In the genomic region with DNA sequence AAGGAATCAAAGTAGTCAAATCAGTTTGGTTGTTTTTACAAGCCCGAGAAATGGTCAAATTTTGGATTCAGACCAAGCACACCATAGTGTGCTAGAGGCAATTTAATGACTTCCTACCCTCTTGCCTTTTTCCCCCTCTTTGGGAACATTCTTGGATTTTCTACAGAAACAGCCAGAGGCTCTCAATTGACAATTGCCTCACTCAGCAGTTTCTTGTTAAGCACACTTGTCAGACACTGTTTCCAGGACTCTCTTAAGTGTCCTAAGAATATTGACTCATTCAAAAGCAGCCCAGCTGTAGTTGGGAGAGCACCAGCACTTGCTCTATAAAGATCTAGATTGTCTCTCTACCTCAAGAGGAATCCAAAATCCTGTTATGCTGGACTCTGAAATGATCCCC, we compare ENCODE assay signal across 2 cellular contexts.
TF ChIP-seq lines count a peak whose summit lies in the region.

No MANE protein-coding gene starts in this region.

TF ChIP-seq in HepG2, 621 proteins besides CTCF, POLR2A, EP300 and RAD21:
- TF ChIP-seq, protein P1, sequence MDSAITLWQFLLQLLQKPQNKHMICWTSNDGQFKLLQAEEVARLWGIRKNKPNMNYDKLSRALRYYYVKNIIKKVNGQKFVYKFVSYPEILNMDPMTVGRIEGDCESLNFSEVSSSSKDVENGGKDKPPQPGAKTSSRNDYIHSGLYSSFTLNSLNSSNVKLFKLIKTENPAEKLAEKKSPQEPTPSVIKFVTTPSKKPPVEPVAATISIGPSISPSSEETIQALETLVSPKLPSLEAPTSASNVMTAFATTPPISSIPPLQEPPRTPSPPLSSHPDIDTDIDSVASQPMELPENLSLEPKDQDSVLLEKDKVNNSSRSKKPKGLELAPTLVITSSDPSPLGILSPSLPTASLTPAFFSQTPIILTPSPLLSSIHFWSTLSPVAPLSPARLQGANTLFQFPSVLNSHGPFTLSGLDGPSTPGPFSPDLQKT (CRISPR knock-in tag; IDR thresholded peaks at IDR 0.05; ENCODE audit: borderline replicate concordance), result no peak
- peak; percentile 81 to 89 for TF ChIP-seq MAFK (conservative IDR thresholded peaks at IDR 0.05 in 1 of 2, IDR thresholded peaks at IDR 0.05 in 1 of 2; ENCODE audit: low read length in 2 of 2)
- TF ChIP-seq MAFF (IDR thresholded peaks at IDR 0.05; ENCODE audit: low read depth, low read length), result peak; percentile 81
- TF ChIP-seq MEIS1 (CRISPR knock-in tag; IDR thresholded peaks at IDR 0.05; ENCODE audit: borderline replicate concordance), result no peak

TF ChIP-seq in K562, 482 proteins besides CTCF, POLR2A, EP300 and RAD21:
- TF ChIP-seq MAFF (IDR thresholded peaks at IDR 0.05; ENCODE audit: low read length) (peak; percentile 49), PTRF (tag; IDR thresholded peaks at IDR 0.05) (no peak), ZNF316 (IDR thresholded peaks at IDR 0.05) (peak; percentile 82), ARID2 (IDR thresholded peaks at IDR 0.05) (no peak), MAFG (tag; conservative IDR thresholded peaks at IDR 0.05) (peak; percentile 50; the same call in 1 of the 2 replicates), MAFK (IDR thresholded peaks at IDR 0.05; ENCODE audit: low read length) (peak; percentile 55; the same call in 1 of the 2 replicates), C11orf30 (IDR thresholded peaks at IDR 0.05; ENCODE audit: low read depth) (peak; percentile 68; the same call in 1 of the 2 replicates)
